Comparison of ENCODE assay signal across 1 cellular context in genomic region chr1:204867666-204868339, GRCh38.
TF ChIP-seq lines count a peak whose summit lies in the region.

No MANE protein-coding gene starts in this region.

TF ChIP-seq in H1, 55 proteins besides CTCF, POLR2A, EP300 and RAD21:
- TF ChIP-seq CEBPB (IDR thresholded peaks at IDR 0.05; ENCODE audit: low read depth, low read length) (no peak), EZH2 (IDR thresholded peaks at IDR 0.05; ENCODE audit: low read depth, low read length, severe bottlenecking) (no peak)
